ENCODE assay signal across 36 cellular contexts in genomic region chr2:54512183-54512582, GRCh38.
"Had no signal": no experiment of that assay in that cellular context is flagged by ENCODE, and none has a peak within 500 bp of the region (broad histone marks: within the 10 kb centered on the region; RNA-seq: fewer than 3 reads in every experiment).

No MANE protein-coding gene starts in this region.

- ATAC-seq: activated CD8-positive, alpha-beta T cell treated with anti-CD3 and anti-CD28 coated beads for 36 hours; activated naive CD4-positive, alpha-beta T cell treated with anti-CD3 and anti-CD28 coated beads, Interleukin-2, amount 50 U/mL, for 72 hours; activated T-cell treated with anti-CD3 and anti-CD28 coated beads, Interleukin-2, amount 50 U/mL, for 4 hours; activated T-cell treated with anti-CD3 and anti-CD28 coated beads, Interleukin-2, amount 50 U/mL, for 72 hours; activated T-helper 17 cell treated with anti-CD3 and anti-CD28 coated beads, Interleukin-2, amount 50 U/mL, for 72 hours; body of pancreas had no signal

- DNase-seq: activated B cell treated with CpG ODN at 0.5 μM for 24 hours; activated CD4-positive, alpha-beta memory T cell treated with anti-CD3 and anti-CD28 coated beads for 36 hours; activated CD4-positive, alpha-beta T cell treated with anti-CD3 and anti-CD28 coated beads for 4 hours; activated CD4-positive, alpha-beta T cell treated with anti-CD3 and anti-CD28 coated beads, Interleukin-2, amount 10 ng/mL, durations not matched to agents 24 days and 14 days; activated CD4-positive, alpha-beta T cell treated with anti-CD3 and anti-CD28 coated beads, Interleukin-2, amount 50 U/mL, for 1 hour; activated CD4-positive, alpha-beta T cell treated with anti-CD3 and anti-CD28 coated beads, Interleukin-2, amount 50 U/mL, for 4 hours; activated CD4-positive, CD25-positive, alpha-beta regulatory T cell treated with anti-CD3 and anti-CD28 coated beads, Interleukin-2, amount 50 U/mL, for 72 hours; activated CD8-positive, alpha-beta memory T cell treated with anti-CD3 and anti-CD28 coated beads, Interleukin-2, amount 50 U/mL, for 4 hours; activated CD8-positive, alpha-beta T cell treated with anti-CD3 and anti-CD28 coated beads for 36 hours; activated effector memory CD4-positive, alpha-beta T cell treated with anti-CD3 and anti-CD28 coated beads, Interleukin-2, amount 50 U/mL, for 16 hours; activated gamma-delta T cell treated with Interleukin-2 at 50 U/mL for 16 hours; activated naive CD4-positive, alpha-beta T cell; activated naive CD4-positive, alpha-beta T cell treated with anti-CD3 and anti-CD28 coated beads for 36 hours; activated naive CD4-positive, alpha-beta T cell treated with anti-CD3 and anti-CD28 coated beads, Interleukin-2, amount 50 U/mL, for 16 hours; activated naive CD8-positive, alpha-beta T cell treated with anti-CD3 and anti-CD28 coated beads for 36 hours; activated T-cell treated with anti-CD3 and anti-CD28 coated beads for 4 hours; activated T-cell treated with anti-CD3 and anti-CD28 coated beads, Interleukin-2, amount 50 U/mL, for 1 hour; activated T-cell treated with anti-CD3 and anti-CD28 coated beads, Interleukin-2, amount 50 U/mL, for 4 hours; activated T-cell treated with anti-CD3 and anti-CD28 coated beads, Interleukin-2, amount 50 U/mL, for 72 hours; adrenal gland; amniotic stem cell; aorta; body of pancreas; brain microvascular endothelial cell; SW 1271; T-helper 1 cell; T-helper 2 cell; T-helper 9 cell had no signal

- FAIRE-seq: astrocyte, TTC549 had no signal

- H3K27ac ChIP-seq: body of pancreas, brain microvascular endothelial cell, breast epithelium had no signal

- H3K9me3 ChIP-seq: adrenal gland, body of pancreas, breast epithelium had no signal

- H3K9me3 Mint-ChIP-seq: activated B cell treated with CpG ODN at 0.5 μM for 24 hours; activated CD4-positive, alpha-beta memory T cell treated with anti-CD3 and anti-CD28 coated beads for 36 hours; activated CD4-positive, alpha-beta T cell treated with anti-CD3 and anti-CD28 coated beads, Interleukin-2, amount 10 ng/mL, durations not matched to agents 24 days and 14 days; activated CD8-positive, alpha-beta T cell treated with anti-CD3 and anti-CD28 coated beads for 36 hours; activated naive CD4-positive, alpha-beta T cell treated with anti-CD3 and anti-CD28 coated beads for 36 hours; activated naive CD4-positive, alpha-beta T cell treated with anti-CD3 and anti-CD28 coated beads, Interleukin-2, amount 50 U/mL, for 72 hours; activated naive CD8-positive, alpha-beta T cell treated with anti-CD3 and anti-CD28 coated beads for 36 hours; activated T-cell treated with anti-CD3 and anti-CD28 coated beads, Interleukin-2, amount 50 U/mL, for 4 hours; activated T-cell treated with anti-CD3 and anti-CD28 coated beads, Interleukin-2, amount 50 U/mL, for 72 hours; activated T-helper 1 cell treated with anti-CD3 and anti-CD28 coated beads, Interleukin-12 subunit alpha, Interleukin-12 subunit beta, Interleukin-2, Interleukin-4 antibody, amounts not matched to agents 30 ng/mL and 10 ng/mL and 1 ng/mL, durations not matched to agents 14 hours and 24 hours and 36 hours; activated T-helper 17 cell treated with anti-CD3 and anti-CD28 coated beads, Interleukin-2, amount 50 U/mL, for 72 hours; T-helper 1 cell treated with Interleukin-12 subunit alpha and Interleukin-12 subunit beta and Interleukin-4 antibody, amounts not matched to agents 30 μg/mL and 1 μg/mL, for 36 hours; T-helper 2 cell treated with Interferon-gamma antibody and Interleukin-4, amounts not matched to agents 5 μg/mL and 100 μg/mL, for 36 hours had no signal

- H3K4me3 ChIP-seq: adrenal gland, body of pancreas, breast epithelium had no signal

- H3K4me1 Mint-ChIP-seq: activated B cell treated with CpG ODN at 0.5 μM for 24 hours; activated T-helper 17 cell treated with anti-CD3 and anti-CD28 coated beads, Interleukin-2, amount 50 U/mL, for 72 hours had no signal

- H3K27me3 ChIP-seq: adrenal gland, body of pancreas, brain microvascular endothelial cell, breast epithelium had no signal

- H3K4me3 Mint-ChIP-seq: activated B cell treated with CpG ODN at 0.5 μM for 24 hours; activated CD4-positive, alpha-beta memory T cell treated with anti-CD3 and anti-CD28 coated beads for 36 hours; activated CD4-positive, alpha-beta T cell treated with anti-CD3 and anti-CD28 coated beads, Interleukin-2, amount 10 ng/mL, durations not matched to agents 24 days and 14 days; activated CD8-positive, alpha-beta T cell treated with anti-CD3 and anti-CD28 coated beads for 36 hours; activated naive CD4-positive, alpha-beta T cell treated with anti-CD3 and anti-CD28 coated beads for 36 hours; activated naive CD8-positive, alpha-beta T cell treated with anti-CD3 and anti-CD28 coated beads for 36 hours; activated T-cell treated with anti-CD3 and anti-CD28 coated beads, Interleukin-2, amount 50 U/mL, for 4 hours; activated T-cell treated with anti-CD3 and anti-CD28 coated beads, Interleukin-2, amount 50 U/mL, for 72 hours; activated T-helper 1 cell treated with anti-CD3 and anti-CD28 coated beads, Interleukin-12 subunit alpha, Interleukin-12 subunit beta, Interleukin-2, Interleukin-4 antibody, amounts not matched to agents 30 ng/mL and 10 ng/mL and 1 ng/mL, durations not matched to agents 14 hours and 24 hours and 36 hours; activated T-helper 17 cell treated with anti-CD3 and anti-CD28 coated beads, Interleukin-2, amount 50 U/mL, for 72 hours; T-helper 1 cell treated with Interleukin-12 subunit alpha and Interleukin-12 subunit beta and Interleukin-4 antibody, amounts not matched to agents 30 μg/mL and 1 μg/mL, for 36 hours; T-helper 2 cell treated with Interferon-gamma antibody and Interleukin-4, amounts not matched to agents 5 μg/mL and 100 μg/mL, for 36 hours had no signal

- H3K27ac Mint-ChIP-seq: activated B cell treated with CpG ODN at 0.5 μM for 24 hours; activated CD4-positive, alpha-beta memory T cell treated with anti-CD3 and anti-CD28 coated beads for 36 hours; activated CD4-positive, alpha-beta T cell treated with anti-CD3 and anti-CD28 coated beads, Interleukin-2, amount 10 ng/mL, durations not matched to agents 24 days and 14 days; activated CD8-positive, alpha-beta T cell treated with anti-CD3 and anti-CD28 coated beads for 36 hours; activated naive CD4-positive, alpha-beta T cell treated with anti-CD3 and anti-CD28 coated beads for 36 hours; activated naive CD4-positive, alpha-beta T cell treated with anti-CD3 and anti-CD28 coated beads, Interleukin-2, amount 50 U/mL, for 72 hours; activated naive CD8-positive, alpha-beta T cell treated with anti-CD3 and anti-CD28 coated beads for 36 hours; activated T-cell treated with anti-CD3 and anti-CD28 coated beads, Interleukin-2, amount 50 U/mL, for 72 hours; activated T-helper 1 cell treated with anti-CD3 and anti-CD28 coated beads, Interleukin-12 subunit alpha, Interleukin-12 subunit beta, Interleukin-2, Interleukin-4 antibody, amounts not matched to agents 30 ng/mL and 10 ng/mL and 1 ng/mL, durations not matched to agents 14 hours and 24 hours and 36 hours; activated T-helper 17 cell treated with anti-CD3 and anti-CD28 coated beads, Interleukin-2, amount 50 U/mL, for 72 hours; T-helper 1 cell treated with Interleukin-12 subunit alpha and Interleukin-12 subunit beta and Interleukin-4 antibody, amounts not matched to agents 30 μg/mL and 1 μg/mL, for 36 hours; T-helper 2 cell treated with Interferon-gamma antibody and Interleukin-4, amounts not matched to agents 5 μg/mL and 100 μg/mL, for 36 hours had no signal

- H3K36me3 ChIP-seq: adrenal gland, brain microvascular endothelial cell, breast epithelium had no signal

- H3K27me3 Mint-ChIP-seq: activated B cell treated with CpG ODN at 0.5 μM for 24 hours; activated CD4-positive, alpha-beta memory T cell treated with anti-CD3 and anti-CD28 coated beads for 36 hours; activated CD8-positive, alpha-beta T cell treated with anti-CD3 and anti-CD28 coated beads for 36 hours; activated naive CD8-positive, alpha-beta T cell treated with anti-CD3 and anti-CD28 coated beads for 36 hours; activated T-helper 17 cell treated with anti-CD3 and anti-CD28 coated beads, Interleukin-2, amount 50 U/mL, for 72 hours had no signal

- H3K4me1 ChIP-seq: breast epithelium had no signal

- H3K36me3 Mint-ChIP-seq: activated CD4-positive, alpha-beta memory T cell treated with anti-CD3 and anti-CD28 coated beads for 36 hours; activated naive CD4-positive, alpha-beta T cell treated with anti-CD3 and anti-CD28 coated beads, Interleukin-2, amount 50 U/mL, for 72 hours; activated naive CD8-positive, alpha-beta T cell treated with anti-CD3 and anti-CD28 coated beads for 36 hours had no signal
